ENCODE assay signal across 22 cellular contexts in genomic region chr3:72476139-72476483, GRCh38.
"Had no signal": no experiment of that assay in that cellular context is flagged by ENCODE, and none has a peak within 500 bp of the region (broad histone marks: within the 10 kb centered on the region; RNA-seq: fewer than 3 reads in every experiment).

No MANE protein-coding gene starts in this region.

- H3K27me3 ChIP-seq: dorsolateral prefrontal cortex, esophagus muscularis mucosa, foreskin keratinocyte, gastroesophageal sphincter, heart left ventricle, hepatocyte, left lung had no signal

- H3K4me3 ChIP-seq: coronary artery, dorsolateral prefrontal cortex, esophagus muscularis mucosa, gastroesophageal sphincter, heart left ventricle, hepatocyte, left lung, lower lobe of right lung, mucosa of descending colon had no signal

- H3K4me1 ChIP-seq: esophagus muscularis mucosa, foreskin keratinocyte, gastroesophageal sphincter, lower lobe of right lung had no signal

- H3K79me2 ChIP-seq: hepatocyte had no signal

- DNase-seq: dermis blood vessel endothelial cell; dorsolateral prefrontal cortex; effector CD4-positive, alpha-beta T cell; effector memory CD4-positive, alpha-beta T cell; foreskin keratinocyte; heart left ventricle; hypothalamus; immature natural killer cell; islet precursor cell; kidney; kidney glomerular epithelial cell; left colon; left lung; left ventricle myocardium superior; lower lobe of right lung; mesenchymal stem cell; mucosa of descending colon; naive B cell had no signal

- H3K4me2 ChIP-seq: hepatocyte had no signal

- H3K27ac ChIP-seq: coronary artery, dorsolateral prefrontal cortex, esophagus muscularis mucosa, foreskin keratinocyte, gastroesophageal sphincter, heart left ventricle, hepatocyte, lower lobe of right lung had no signal

- ATAC-seq: foreskin keratinocyte, gastroesophageal sphincter, heart left ventricle, left colon, left lung, left ventricle myocardium superior, lower lobe of right lung, mucosa of descending colon had no signal

- H3K36me3 ChIP-seq: esophagus muscularis mucosa, gastroesophageal sphincter, heart left ventricle, left lung, lower lobe of right lung had no signal

- H3K9me3 ChIP-seq: esophagus muscularis mucosa, gastroesophageal sphincter, heart left ventricle, left lung, lower lobe of right lung, mucosa of descending colon had no signal

- H2AFZ ChIP-seq: hepatocyte had no signal
